Comparison of ENCODE assay signal across 1 cellular context in the genomic region with DNA sequence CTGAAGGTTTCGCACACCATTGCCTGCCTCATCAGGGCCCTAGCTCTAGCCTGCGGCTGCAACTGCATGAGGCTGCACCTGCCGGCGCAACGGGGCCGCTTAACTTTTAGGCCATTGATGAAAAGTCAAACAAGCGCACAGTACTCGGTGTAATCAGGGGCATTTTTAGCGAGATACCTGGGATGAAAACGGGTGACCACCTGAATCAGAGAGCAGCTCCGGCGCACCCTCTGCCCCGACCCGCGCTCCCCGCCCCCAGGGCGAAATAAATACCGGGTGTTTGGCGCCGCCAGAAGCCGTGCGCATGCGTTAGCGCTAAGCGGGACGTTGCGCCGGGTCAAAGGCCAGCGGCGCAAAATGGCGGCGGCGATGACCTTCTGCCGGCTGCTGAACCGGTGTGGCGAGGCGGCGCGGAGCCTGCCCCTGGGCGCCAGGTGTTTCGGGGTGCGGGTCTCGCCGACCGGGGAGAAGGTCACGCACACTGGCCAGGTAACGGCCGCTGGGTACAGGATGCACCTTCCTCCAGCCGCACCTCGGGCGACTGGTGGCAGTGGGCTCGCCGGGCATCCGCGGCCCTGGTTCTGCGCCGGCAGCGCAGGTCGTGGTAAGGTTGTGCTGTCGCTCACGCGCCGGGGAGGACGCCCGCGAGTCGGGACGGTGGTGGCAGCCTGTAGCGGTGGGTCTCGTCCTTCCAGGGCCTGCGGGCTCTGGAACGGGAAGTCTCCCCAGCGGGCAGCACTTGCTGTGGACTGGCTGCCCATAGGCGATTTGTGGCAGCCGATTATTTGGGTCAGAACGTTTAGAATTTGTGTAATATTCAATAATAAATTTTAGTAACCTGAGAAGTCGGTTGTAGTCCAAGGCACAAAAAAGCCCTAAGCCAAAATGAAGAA.
TF ChIP-seq lines count a peak whose summit lies in the region.

A gene (plus strand): TSS at position 347 of the 893 bp plus-strand sequence. CDS start 11 bp downstream, at position 358.

TF ChIP-seq in K562, 482 proteins besides CTCF, POLR2A, EP300 and RAD21 (continued from another document and continues in another):
- peak; percentile 94 for TF ChIP-seq TAF7 (tag; IDR thresholded peaks at IDR 0.05)
- TF ChIP-seq GATA2 (CRISPR knock-in tag; IDR thresholded peaks at IDR 0.05) = no peak
- peak; percentile 97 to 98 for TF ChIP-seq NRF1 (conservative IDR thresholded peaks at IDR 0.05 in 1 of 2, IDR thresholded peaks at IDR 0.05 in 1 of 2)
- 0 out of 2 replicates have a peak, but pooled peaks have one; percentile 12 for TF ChIP-seq TCF3 (CRISPR knock-in tag; IDR thresholded peaks at IDR 0.05)
- TF ChIP-seq ZNF561 (CRISPR knock-in tag; conservative IDR thresholded peaks at IDR 0.05) = no peak
- no peak for TF ChIP-seq ZNF316 (IDR thresholded peaks at IDR 0.05)
- TF ChIP-seq CBX8 (IDR thresholded peaks at IDR 0.05; ENCODE audit: borderline replicate concordance, extremely low read depth, low read depth, low read length, poor library complexity, severe bottlenecking) = no peak
- TF ChIP-seq U2AF1 (optimal IDR thresholded peaks at IDR 0.05; ENCODE audit: low read depth, low read length) = peak; percentile 80
- no peak for TF ChIP-seq ZNF408 (CRISPR knock-in tag; IDR thresholded peaks at IDR 0.05; ENCODE audit: low read depth)
- TF ChIP-seq, protein P1, sequence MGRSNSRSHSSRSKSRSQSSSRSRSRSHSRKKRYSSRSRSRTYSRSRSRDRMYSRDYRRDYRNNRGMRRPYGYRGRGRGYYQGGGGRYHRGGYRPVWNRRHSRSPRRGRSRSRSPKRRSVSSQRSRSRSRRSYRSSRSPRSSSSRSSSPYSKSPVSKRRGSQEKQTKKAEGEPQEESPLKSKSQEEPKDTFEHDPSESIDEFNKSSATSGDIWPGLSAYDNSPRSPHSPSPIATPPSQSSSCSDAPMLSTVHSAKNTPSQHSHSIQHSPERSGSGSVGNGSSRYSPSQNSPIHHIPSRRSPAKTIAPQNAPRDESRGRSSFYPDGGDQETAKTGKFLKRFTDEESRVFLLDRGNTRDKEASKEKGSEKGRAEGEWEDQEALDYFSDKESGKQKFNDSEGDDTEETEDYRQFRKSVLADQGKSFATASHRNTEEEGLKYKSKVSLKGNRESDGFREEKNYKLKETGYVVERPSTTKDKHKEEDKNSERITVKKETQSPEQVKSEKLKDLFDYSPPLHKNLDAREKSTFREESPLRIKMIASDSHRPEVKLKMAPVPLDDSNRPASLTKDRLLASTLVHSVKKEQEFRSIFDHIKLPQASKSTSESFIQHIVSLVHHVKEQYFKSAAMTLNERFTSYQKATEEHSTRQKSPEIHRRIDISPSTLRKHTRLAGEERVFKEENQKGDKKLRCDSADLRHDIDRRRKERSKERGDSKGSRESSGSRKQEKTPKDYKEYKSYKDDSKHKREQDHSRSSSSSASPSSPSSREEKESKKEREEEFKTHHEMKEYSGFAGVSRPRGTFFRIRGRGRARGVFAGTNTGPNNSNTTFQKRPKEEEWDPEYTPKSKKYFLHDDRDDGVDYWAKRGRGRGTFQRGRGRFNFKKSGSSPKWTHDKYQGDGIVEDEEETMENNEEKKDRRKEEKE (IDR thresholded peaks at IDR 0.05; ENCODE audit: borderline replicate concordance in 1 of 2, control insufficient read depth in 1 of 2, low read depth in 2 of 2, low read length in 1 of 2) = no peak
- no peak for TF ChIP-seq ESRRB (CRISPR knock-in tag; IDR thresholded peaks at IDR 0.05; ENCODE audit: borderline replicate concordance)
- no peak for TF ChIP-seq NFYB (IDR thresholded peaks at IDR 0.05; ENCODE audit: extremely low read depth, insufficient read length)
- no peak for TF ChIP-seq EWSR1 (IDR thresholded peaks at IDR 0.05; ENCODE audit: borderline replicate concordance, low read depth, partially characterized antibody)
- TF ChIP-seq DACH1 (IDR thresholded peaks at IDR 0.05; ENCODE audit: partially characterized antibody) = no peak
- TF ChIP-seq POLR2AphosphoS5 (IDR thresholded peaks at IDR 0.05; ENCODE audit: control insufficient read depth, insufficient read depth, low read depth, low read length) = peak; percentile 75; the same call in 1 of the 2 replicates
- no peak for TF ChIP-seq MCM3 (IDR thresholded peaks at IDR 0.05)
- TF ChIP-seq, protein P2, sequence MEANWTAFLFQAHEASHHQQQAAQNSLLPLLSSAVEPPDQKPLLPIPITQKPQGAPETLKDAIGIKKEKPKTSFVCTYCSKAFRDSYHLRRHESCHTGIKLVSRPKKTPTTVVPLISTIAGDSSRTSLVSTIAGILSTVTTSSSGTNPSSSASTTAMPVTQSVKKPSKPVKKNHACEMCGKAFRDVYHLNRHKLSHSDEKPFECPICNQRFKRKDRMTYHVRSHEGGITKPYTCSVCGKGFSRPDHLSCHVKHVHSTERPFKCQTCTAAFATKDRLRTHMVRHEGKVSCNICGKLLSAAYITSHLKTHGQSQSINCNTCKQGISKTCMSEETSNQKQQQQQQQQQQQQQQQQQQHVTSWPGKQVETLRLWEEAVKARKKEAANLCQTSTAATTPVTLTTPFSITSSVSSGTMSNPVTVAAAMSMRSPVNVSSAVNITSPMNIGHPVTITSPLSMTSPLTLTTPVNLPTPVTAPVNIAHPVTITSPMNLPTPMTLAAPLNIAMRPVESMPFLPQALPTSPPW (CRISPR knock-in tag; IDR thresholded peaks at IDR 0.05) = peak; percentile 97
- no peak for TF ChIP-seq TEAD2 (tag; IDR thresholded peaks at IDR 0.05)
- no peak for TF ChIP-seq MAFK (IDR thresholded peaks at IDR 0.05; ENCODE audit: low read length)
- TF ChIP-seq NCOA6 (IDR thresholded peaks at IDR 0.05) = peak; percentile 82
- TF ChIP-seq CBX3 (IDR thresholded peaks at IDR 0.05; ENCODE audit: borderline replicate concordance in 1 of 2, low read length in 2 of 2) = no peak
- TF ChIP-seq, protein P3, sequence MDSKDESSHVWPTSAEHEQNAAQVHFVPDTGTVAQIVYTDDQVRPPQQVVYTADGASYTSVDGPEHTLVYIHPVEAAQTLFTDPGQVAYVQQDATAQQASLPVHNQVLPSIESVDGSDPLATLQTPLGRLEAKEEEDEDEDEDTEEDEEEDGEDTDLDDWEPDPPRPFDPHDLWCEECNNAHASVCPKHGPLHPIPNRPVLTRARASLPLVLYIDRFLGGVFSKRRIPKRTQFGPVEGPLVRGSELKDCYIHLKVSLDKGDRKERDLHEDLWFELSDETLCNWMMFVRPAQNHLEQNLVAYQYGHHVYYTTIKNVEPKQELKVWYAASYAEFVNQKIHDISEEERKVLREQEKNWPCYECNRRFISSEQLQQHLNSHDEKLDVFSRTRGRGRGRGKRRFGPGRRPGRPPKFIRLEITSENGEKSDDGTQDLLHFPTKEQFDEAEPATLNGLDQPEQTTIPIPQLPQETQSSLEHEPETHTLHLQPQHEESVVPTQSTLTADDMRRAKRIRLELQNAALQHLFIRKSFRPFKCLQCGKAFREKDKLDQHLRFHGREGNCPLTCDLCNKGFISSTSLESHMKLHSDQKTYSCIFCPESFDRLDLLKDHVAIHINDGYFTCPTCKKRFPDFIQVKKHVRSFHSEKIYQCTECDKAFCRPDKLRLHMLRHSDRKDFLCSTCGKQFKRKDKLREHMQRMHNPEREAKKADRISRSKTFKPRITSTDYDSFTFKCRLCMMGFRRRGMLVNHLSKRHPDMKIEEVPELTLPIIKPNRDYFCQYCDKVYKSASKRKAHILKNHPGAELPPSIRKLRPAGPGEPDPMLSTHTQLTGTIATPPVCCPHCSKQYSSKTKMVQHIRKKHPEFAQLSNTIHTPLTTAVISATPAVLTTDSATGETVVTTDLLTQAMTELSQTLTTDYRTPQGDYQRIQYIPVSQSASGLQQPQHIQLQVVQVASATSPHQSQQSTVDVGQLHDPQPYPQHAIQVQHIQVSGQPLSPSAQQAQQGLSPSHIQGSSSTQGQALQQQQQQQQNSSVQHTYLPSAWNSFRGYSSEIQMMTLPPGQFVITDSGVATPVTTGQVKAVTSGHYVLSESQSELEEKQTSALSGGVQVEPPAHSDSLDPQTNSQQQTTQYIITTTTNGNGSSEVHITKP (IDR thresholded peaks at IDR 0.05; ENCODE audit: partially characterized antibody) = no peak
- TF ChIP-seq TGIF2 (CRISPR knock-in tag; IDR thresholded peaks at IDR 0.05) = no peak
- TF ChIP-seq FOXK1 (CRISPR knock-in tag; IDR thresholded peaks at IDR 0.05; ENCODE audit: borderline replicate concordance) = peak; percentile 84; the same call in 1 of the 2 replicates
- TF ChIP-seq, protein P4, sequence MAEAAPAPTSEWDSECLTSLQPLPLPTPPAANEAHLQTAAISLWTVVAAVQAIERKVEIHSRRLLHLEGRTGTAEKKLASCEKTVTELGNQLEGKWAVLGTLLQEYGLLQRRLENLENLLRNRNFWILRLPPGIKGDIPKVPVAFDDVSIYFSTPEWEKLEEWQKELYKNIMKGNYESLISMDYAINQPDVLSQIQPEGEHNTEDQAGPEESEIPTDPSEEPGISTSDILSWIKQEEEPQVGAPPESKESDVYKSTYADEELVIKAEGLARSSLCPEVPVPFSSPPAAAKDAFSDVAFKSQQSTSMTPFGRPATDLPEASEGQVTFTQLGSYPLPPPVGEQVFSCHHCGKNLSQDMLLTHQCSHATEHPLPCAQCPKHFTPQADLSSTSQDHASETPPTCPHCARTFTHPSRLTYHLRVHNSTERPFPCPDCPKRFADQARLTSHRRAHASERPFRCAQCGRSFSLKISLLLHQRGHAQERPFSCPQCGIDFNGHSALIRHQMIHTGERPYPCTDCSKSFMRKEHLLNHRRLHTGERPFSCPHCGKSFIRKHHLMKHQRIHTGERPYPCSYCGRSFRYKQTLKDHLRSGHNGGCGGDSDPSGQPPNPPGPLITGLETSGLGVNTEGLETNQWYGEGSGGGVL (CRISPR knock-in tag; IDR thresholded peaks at IDR 0.05) = no peak
- no peak for TF ChIP-seq PTBP1 (IDR thresholded peaks at IDR 0.05; ENCODE audit: low read depth, low read length)
- TF ChIP-seq, protein P5, sequence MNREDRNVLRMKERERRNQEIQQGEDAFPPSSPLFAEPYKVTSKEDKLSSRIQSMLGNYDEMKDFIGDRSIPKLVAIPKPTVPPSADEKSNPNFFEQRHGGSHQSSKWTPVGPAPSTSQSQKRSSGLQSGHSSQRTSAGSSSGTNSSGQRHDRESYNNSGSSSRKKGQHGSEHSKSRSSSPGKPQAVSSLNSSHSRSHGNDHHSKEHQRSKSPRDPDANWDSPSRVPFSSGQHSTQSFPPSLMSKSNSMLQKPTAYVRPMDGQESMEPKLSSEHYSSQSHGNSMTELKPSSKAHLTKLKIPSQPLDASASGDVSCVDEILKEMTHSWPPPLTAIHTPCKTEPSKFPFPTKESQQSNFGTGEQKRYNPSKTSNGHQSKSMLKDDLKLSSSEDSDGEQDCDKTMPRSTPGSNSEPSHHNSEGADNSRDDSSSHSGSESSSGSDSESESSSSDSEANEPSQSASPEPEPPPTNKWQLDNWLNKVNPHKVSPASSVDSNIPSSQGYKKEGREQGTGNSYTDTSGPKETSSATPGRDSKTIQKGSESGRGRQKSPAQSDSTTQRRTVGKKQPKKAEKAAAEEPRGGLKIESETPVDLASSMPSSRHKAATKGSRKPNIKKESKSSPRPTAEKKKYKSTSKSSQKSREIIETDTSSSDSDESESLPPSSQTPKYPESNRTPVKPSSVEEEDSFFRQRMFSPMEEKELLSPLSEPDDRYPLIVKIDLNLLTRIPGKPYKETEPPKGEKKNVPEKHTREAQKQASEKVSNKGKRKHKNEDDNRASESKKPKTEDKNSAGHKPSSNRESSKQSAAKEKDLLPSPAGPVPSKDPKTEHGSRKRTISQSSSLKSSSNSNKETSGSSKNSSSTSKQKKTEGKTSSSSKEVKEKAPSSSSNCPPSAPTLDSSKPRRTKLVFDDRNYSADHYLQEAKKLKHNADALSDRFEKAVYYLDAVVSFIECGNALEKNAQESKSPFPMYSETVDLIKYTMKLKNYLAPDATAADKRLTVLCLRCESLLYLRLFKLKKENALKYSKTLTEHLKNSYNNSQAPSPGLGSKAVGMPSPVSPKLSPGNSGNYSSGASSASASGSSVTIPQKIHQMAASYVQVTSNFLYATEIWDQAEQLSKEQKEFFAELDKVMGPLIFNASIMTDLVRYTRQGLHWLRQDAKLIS (CRISPR knock-in tag; IDR thresholded peaks at IDR 0.05) = no peak
- TF ChIP-seq MED1 (CRISPR knock-in tag; IDR thresholded peaks at IDR 0.05; ENCODE audit: borderline replicate concordance) = no peak
- TF ChIP-seq ZNF695 (CRISPR knock-in tag; IDR thresholded peaks at IDR 0.05) = 0 out of 2 replicates have a peak, but pooled peaks have one; percentile 23
- no peak for TF ChIP-seq ADNP (tag; IDR thresholded peaks at IDR 0.05)
- TF ChIP-seq ZNF584 (CRISPR knock-in tag; IDR thresholded peaks at IDR 0.05; ENCODE audit: low read depth) = no peak
- no peak for TF ChIP-seq TFAM (CRISPR knock-in tag; conservative IDR thresholded peaks at IDR 0.05)
- TF ChIP-seq ZFX (CRISPR knock-in tag; IDR thresholded peaks at IDR 0.05) = peak; percentile 83
- no peak for TF ChIP-seq TCF7L2 (IDR thresholded peaks at IDR 0.05; ENCODE audit: low read depth, low read length)
- TF ChIP-seq CHCHD3 (CRISPR knock-in tag; IDR thresholded peaks at IDR 0.05) = no peak
- peak; percentile 96 for TF ChIP-seq NR2F6 (CRISPR knock-in tag; IDR thresholded peaks at IDR 0.05)
- TF ChIP-seq SREBF2 (CRISPR knock-in tag; IDR thresholded peaks at IDR 0.05) = no peak
- TF ChIP-seq BHLHE40 (IDR thresholded peaks at IDR 0.05; ENCODE audit: low read length) = no peak
- no peak for TF ChIP-seq ATF1 (CRISPR knock-in tag; IDR thresholded peaks at IDR 0.05)
- peak; percentile 66 for TF ChIP-seq ATF1 (tag; IDR thresholded peaks at IDR 0.05)
- no peak; the same call in 1 of the 2 replicates for TF ChIP-seq NR4A1 (CRISPR knock-in tag; IDR thresholded peaks at IDR 0.05)
- 0 out of 2 replicates have a peak, but pooled peaks have one; percentile 44 for TF ChIP-seq NR4A1 (tag; IDR thresholded peaks at IDR 0.05)
- TF ChIP-seq STAT5A (IDR thresholded peaks at IDR 0.05; ENCODE audit: borderline replicate concordance, low read length) = no peak
- TF ChIP-seq, protein P6, sequence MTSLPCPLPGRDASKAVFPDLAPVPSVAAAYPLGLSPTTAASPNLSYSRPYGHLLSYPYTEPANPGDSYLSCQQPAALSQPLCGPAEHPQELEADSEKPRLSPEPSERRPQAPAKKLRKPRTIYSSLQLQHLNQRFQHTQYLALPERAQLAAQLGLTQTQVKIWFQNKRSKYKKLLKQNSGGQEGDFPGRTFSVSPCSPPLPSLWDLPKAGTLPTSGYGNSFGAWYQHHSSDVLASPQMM (CRISPR knock-in tag; IDR thresholded peaks at IDR 0.05) = no peak
- peak; percentile 8 for TF ChIP-seq NEUROD1 (IDR thresholded peaks at IDR 0.05; ENCODE audit: borderline replicate concordance, low read depth, low read length, partially characterized antibody)
- TF ChIP-seq RUNX1 (IDR thresholded peaks at IDR 0.05; ENCODE audit: low read depth) = no peak
- TF ChIP-seq TBP (optimal IDR thresholded peaks at IDR 0.05; ENCODE audit: low read depth, low read length) = peak; percentile 85
- no peak for TF ChIP-seq ZNF444 (CRISPR knock-in tag; IDR thresholded peaks at IDR 0.05)
- TF ChIP-seq TAF15 (IDR thresholded peaks at IDR 0.05; ENCODE audit: low read depth, low read length) = no peak
- TF ChIP-seq, protein P7, sequence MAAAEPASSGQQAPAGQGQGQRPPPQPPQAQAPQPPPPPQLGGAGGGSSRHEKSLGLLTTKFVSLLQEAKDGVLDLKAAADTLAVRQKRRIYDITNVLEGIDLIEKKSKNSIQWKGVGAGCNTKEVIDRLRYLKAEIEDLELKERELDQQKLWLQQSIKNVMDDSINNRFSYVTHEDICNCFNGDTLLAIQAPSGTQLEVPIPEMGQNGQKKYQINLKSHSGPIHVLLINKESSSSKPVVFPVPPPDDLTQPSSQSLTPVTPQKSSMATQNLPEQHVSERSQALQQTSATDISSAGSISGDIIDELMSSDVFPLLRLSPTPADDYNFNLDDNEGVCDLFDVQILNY (CRISPR knock-in tag; IDR thresholded peaks at IDR 0.05) = no peak
- peak; percentile 82 for TF ChIP-seq SAP30 (IDR thresholded peaks at IDR 0.05; ENCODE audit: borderline replicate concordance, insufficient read depth, low read depth, low read length, poor library complexity, severe bottlenecking)
